ENCODE assay signal across 14 cellular contexts in the genomic region with DNA sequence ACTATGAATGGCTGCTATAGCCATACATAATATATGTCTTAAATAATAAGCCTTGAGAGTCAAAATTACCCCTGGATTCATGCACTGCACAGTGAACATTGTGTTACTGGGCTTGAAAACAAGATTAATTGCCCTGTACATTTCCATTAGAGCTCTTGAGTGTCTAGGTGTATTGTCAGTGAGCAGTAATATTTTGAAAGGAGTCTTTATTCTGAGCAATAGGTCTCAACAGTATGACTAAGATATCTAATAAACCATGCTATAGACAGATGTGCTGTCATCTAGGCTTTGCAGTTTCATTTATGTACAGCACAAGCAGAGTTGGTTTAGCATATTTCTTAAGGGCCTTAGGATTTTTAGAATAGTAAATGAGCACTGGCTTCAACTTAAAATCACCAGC.
"Had no signal": no experiment of that assay in that cellular context is flagged by ENCODE, and none has a peak within 500 bp of the region (broad histone marks: within the 10 kb centered on the region; RNA-seq: fewer than 3 reads in every experiment).

No MANE protein-coding gene starts in this region.

- H3K9me3 ChIP-seq: pancreas had no signal

- H3K4me3 ChIP-seq: dorsolateral prefrontal cortex, heart left ventricle, pancreas had no signal

- DNase-seq: dorsolateral prefrontal cortex; effector CD8-positive, alpha-beta T cell; heart left ventricle; hypothalamus; kidney glomerular epithelial cell; mesendoderm; naive B cell; occipital lobe; pancreas; right cardiac atrium; small intestine; stimulated activated CD4-positive, alpha-beta T cell treated with anti-CD3 and anti-CD28 coated beads, Interleukin-2, amount 100 ng/mL, for 48 hours; stimulated activated naive CD4-positive, alpha-beta T cell treated with Interleukin-2 at 50 U/mL for 16 hours; trophoblast cell had no signal

- H3K36me3 ChIP-seq: heart left ventricle, pancreas had no signal

- H3K4me1 ChIP-seq: pancreas had no signal

- H3K27me3 ChIP-seq: pancreas had no signal

- H3K27ac ChIP-seq: dorsolateral prefrontal cortex, heart left ventricle, pancreas had no signal
